ENCODE assay signal across 10 cellular contexts in the genomic region with DNA sequence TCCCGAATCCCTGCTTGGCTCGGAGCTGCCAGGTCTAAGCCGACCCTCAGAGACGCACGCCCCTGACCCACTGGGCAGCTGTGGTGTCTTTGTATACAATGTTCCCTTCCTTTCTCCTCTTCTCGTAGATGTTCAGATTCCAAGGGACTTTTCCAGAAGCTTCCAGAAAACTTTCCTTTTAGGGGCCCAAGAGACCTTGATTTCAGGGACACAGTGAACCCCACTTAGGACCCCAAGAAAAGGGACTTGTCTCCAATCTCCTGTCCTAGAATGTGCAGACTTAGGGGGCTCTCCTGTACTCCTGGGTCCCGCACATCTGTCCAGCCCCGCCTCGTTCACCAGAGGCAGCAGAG.
DNase-seq lines count a peak whose midpoint lies in the region; ATAC-seq and TF ChIP-seq lines count a peak whose summit lies in the region.
"Had no signal": no experiment of that assay in that cellular context is flagged by ENCODE, and none has a peak within 500 bp of the region (broad histone marks: within the 10 kb centered on the region; RNA-seq: fewer than 3 reads in every experiment).

No MANE protein-coding gene starts in this region.

- peaks cover 38% of the 10 kb centered on the region; the same call in 1 of the 2 replicates for H3K27me3 ChIP-seq in KMS-11 (ENCODE audit: insufficient read depth, low read depth)
- H3K27me3 ChIP-seq in dorsolateral prefrontal cortex: peaks cover 0 to 93% (median 47%) of the 10 kb centered on the region in 45 donors
- H3K27me3 ChIP-seq in rectal smooth muscle tissue (ENCODE audit: control insufficient read depth, insufficient read depth, low read length): peaks cover 16% of the 10 kb centered on the region
- peaks cover 13% of the 10 kb centered on the region for H3K27me3 ChIP-seq in effector memory CD4-positive, alpha-beta T cell (replicated peaks; ENCODE audit: control insufficient read depth, insufficient read depth, low read length, poor library complexity, severe bottlenecking)

- no peaks in the 10 kb centered on the region for H3K9me3 Mint-ChIP-seq in activated CD4-positive, alpha-beta T cell treated with anti-CD3 and anti-CD28 coated beads, Interleukin-2, amount 10 ng/mL, durations not matched to agents 24 days and 14 days

- ATAC-seq in GM21529 (IDR thresholded peaks at IDR 0.05; ENCODE audit: unreplicated experiment): no peak

- H3K36me3 ChIP-seq in KMS-11 (ENCODE audit: insufficient read depth) (no peaks in the 10 kb centered on the region), rectal smooth muscle tissue (ENCODE audit: control insufficient read depth, insufficient read depth, low read length) (no peaks in the 10 kb centered on the region)
- no peaks in the 10 kb centered on the region for H3K36me3 ChIP-seq in effector memory CD4-positive, alpha-beta T cell (ENCODE audit: control insufficient read depth, insufficient read depth, low read length)
- H3K36me3 ChIP-seq: heart left ventricle had no signal

- no peaks in the 10 kb centered on the region for H3K4me1 ChIP-seq in KMS-11 (ENCODE audit: low read depth, poor library complexity, severe bottlenecking)
- peaks cover 3% of the 10 kb centered on the region for H3K4me1 ChIP-seq in rectal smooth muscle tissue (ENCODE audit: control insufficient read depth, insufficient read depth, low read length)
- H3K4me1 ChIP-seq in effector memory CD4-positive, alpha-beta T cell (ENCODE audit: control insufficient read depth, insufficient read depth, low read length, poor library complexity, severe bottlenecking): peaks cover 15% of the 10 kb centered on the region

- no peaks in the 10 kb centered on the region for H4K20me1 ChIP-seq in KMS-11 (ENCODE audit: insufficient read depth)

- H3K4me3 Mint-ChIP-seq in activated CD4-positive, alpha-beta T cell treated with anti-CD3 and anti-CD28 coated beads, Interleukin-2, amount 10 ng/mL, durations not matched to agents 24 days and 14 days: peak overlapping the region; percentile 7

- peaks cover 21% of the 10 kb centered on the region for H3K27me3 Mint-ChIP-seq in activated CD4-positive, alpha-beta T cell treated with anti-CD3 and anti-CD28 coated beads, Interleukin-2, amount 10 ng/mL, durations not matched to agents 24 days and 14 days

- TF ChIP-seq CTCF in KMS-11 (conservative IDR thresholded peaks at IDR 0.05; ENCODE audit: low read depth, low read length) (peak; percentile 40; the same call in 1 of the 2 replicates), dorsolateral prefrontal cortex (IDR thresholded peaks at IDR 0.05 in 54 of 56, conservative IDR thresholded peaks at IDR 0.05 in 2 of 56; ENCODE audit: low read depth in 1 of 56, partially characterized antibody in 56 of 56) (peak in 28 of 56 donors; percentile 0 to 64 (median 10))

- no peak overlapping the region for H3K27ac ChIP-seq in KMS-11
- H3K27ac ChIP-seq in dorsolateral prefrontal cortex: peak overlapping the region in 1 of 59 donors; percentile 59
- H3K27ac ChIP-seq in rectal smooth muscle tissue (ENCODE audit: low read depth, low read length): no peak overlapping the region
- no peak overlapping the region for H3K27ac ChIP-seq in effector memory CD4-positive, alpha-beta T cell (ENCODE audit: insufficient read depth, low read length, poor library complexity, severe bottlenecking)
- H3K27ac ChIP-seq: heart left ventricle had no signal

- H3K4me1 Mint-ChIP-seq in activated CD4-positive, alpha-beta T cell treated with anti-CD3 and anti-CD28 coated beads, Interleukin-2, amount 10 ng/mL, durations not matched to agents 24 days and 14 days: no peaks in the 10 kb centered on the region

- peak overlapping the region; percentile 9; the same call in 1 of the 2 replicates for H3K4me2 ChIP-seq in KMS-11

- no peak for DNase-seq in activated CD4-positive, alpha-beta T cell treated with anti-CD3 and anti-CD28 coated beads, Interleukin-2, amount 10 ng/mL, durations not matched to agents 24 days and 14 days
- no peak for DNase-seq in activated CD4-positive, alpha-beta T cell treated with anti-CD3 and anti-CD28 coated beads, Interleukin-2, amount 50 U/mL, for 48 hours
- DNase-seq in dorsolateral prefrontal cortex (no peak), AG08396 (ENCODE audit: low spot score) (no peak)
- no peak for DNase-seq in effector memory CD4-positive, alpha-beta T cell
- DNase-seq: NCI-H510A had no signal

- H3K27ac Mint-ChIP-seq in activated CD4-positive, alpha-beta T cell treated with anti-CD3 and anti-CD28 coated beads, Interleukin-2, amount 10 ng/mL, durations not matched to agents 24 days and 14 days: no peak overlapping the region

- no peak overlapping the region for H3K9ac ChIP-seq in KMS-11
- no peak overlapping the region for H3K9ac ChIP-seq in rectal smooth muscle tissue (ENCODE audit: low read length)

- H3K9me3 ChIP-seq in effector memory CD4-positive, alpha-beta T cell (ENCODE audit: control insufficient read depth, low read length): no peaks in the 10 kb centered on the region
- H3K9me3 ChIP-seq: heart left ventricle had no signal

- no peak overlapping the region for H3K4me3 ChIP-seq in KMS-11 (IDR thresholded peaks at IDR 0.05; ENCODE audit: insufficient read depth, low read depth, low read length)
- H3K4me3 ChIP-seq in dorsolateral prefrontal cortex: peak overlapping the region in 54 of 59 donors; percentile 1 to 59 (median 43)
- peak overlapping the region; percentile 40 for H3K4me3 ChIP-seq in rectal smooth muscle tissue (ENCODE audit: low read length)
- H3K4me3 ChIP-seq in effector memory CD4-positive, alpha-beta T cell (ENCODE audit: insufficient read depth, low read depth, low read length, poor library complexity, severe bottlenecking): no peak overlapping the region

- H2AFZ ChIP-seq in KMS-11 (ENCODE audit: low read depth): 0 out of 2 replicates have a peak overlapping the region, but pooled peaks have one; percentile 42

- intact Hi-C loops in activated CD4-positive, alpha-beta T cell treated with anti-CD3 and anti-CD28 coated beads, Interleukin-2, amount 10 ng/mL, durations not matched to agents 24 days and 14 days (cut with micrococcal nuclease): loop anchor here (5.0 kb wide), 3 partner anchors 182 to 532 kb away; no protein-coding TSS in a partner anchor
- intact Hi-C loops in dorsolateral prefrontal cortex (cut with DNase I): loop anchor here (2.0 to 10.0 kb wide), 4 partner anchors 182 to 535 kb away; no protein-coding TSS in a partner anchor

- H3K79me2 ChIP-seq in KMS-11 (ENCODE audit: insufficient read depth, low read depth): no peaks in the 10 kb centered on the region

- H3K36me3 Mint-ChIP-seq in activated CD4-positive, alpha-beta T cell treated with anti-CD3 and anti-CD28 coated beads, Interleukin-2, amount 10 ng/mL, durations not matched to agents 24 days and 14 days (ENCODE audit: low read depth): no peaks in the 10 kb centered on the region

Comparison
In these comparisons a context has a peak if more than half of its experiments do, and no peak if none do; other contexts are left out.
1. H3K4me3 ChIP-seq: peak in dorsolateral prefrontal cortex (54 of 59) and rectal smooth muscle tissue (single experiment); none in KMS-11 (single experiment) and effector memory CD4-positive, alpha-beta T cell (single experiment).